Comparison of ENCODE assay signal across 1 cellular context in the genomic region with DNA sequence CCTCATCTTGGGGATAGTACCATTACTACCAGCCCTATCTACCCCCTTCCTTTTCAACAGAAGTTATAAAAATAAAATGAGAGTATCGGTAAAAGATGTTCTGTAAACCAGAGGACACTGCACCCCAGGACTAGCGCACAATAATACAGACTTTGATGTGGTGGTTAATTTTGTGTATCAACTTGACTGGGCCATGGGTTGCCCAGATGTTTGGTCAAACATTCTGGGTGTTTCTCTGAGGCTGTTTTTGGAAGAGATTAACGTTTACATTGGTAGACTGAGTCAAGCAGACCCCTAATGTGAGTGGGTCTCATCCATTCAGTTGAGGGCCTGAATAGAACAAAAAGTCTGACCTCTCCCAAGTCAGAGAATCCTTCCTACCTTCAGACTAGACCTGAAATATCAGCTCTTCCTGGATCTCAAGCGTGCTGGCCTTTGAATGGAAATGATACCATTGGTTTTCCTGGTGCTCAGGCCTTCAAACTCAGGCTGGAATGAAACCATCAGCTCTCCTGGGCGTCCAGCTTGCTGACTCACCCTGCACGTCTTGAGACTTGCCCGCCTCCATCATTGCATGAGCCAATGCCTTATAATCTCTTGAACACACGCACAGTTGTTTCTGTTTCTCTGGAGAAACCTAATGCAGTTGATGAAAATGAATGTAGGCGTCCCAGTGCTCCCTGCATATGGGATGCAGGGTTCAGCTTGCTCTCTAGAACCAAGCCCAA.
TF ChIP-seq lines count a peak whose summit lies in the region.

No MANE protein-coding gene starts in this region.

TF ChIP-seq in K562, 482 proteins besides CTCF, POLR2A, EP300 and RAD21 (continued from another document):
- TF ChIP-seq, protein P1, sequence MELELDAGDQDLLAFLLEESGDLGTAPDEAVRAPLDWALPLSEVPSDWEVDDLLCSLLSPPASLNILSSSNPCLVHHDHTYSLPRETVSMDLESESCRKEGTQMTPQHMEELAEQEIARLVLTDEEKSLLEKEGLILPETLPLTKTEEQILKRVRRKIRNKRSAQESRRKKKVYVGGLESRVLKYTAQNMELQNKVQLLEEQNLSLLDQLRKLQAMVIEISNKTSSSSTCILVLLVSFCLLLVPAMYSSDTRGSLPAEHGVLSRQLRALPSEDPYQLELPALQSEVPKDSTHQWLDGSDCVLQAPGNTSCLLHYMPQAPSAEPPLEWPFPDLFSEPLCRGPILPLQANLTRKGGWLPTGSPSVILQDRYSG (tag; conservative IDR thresholded peaks at IDR 0.05; ENCODE audit: low read depth), result 0 out of 2 replicates have a peak, but pooled peaks have one; percentile 39
- TF ChIP-seq, protein P2, sequence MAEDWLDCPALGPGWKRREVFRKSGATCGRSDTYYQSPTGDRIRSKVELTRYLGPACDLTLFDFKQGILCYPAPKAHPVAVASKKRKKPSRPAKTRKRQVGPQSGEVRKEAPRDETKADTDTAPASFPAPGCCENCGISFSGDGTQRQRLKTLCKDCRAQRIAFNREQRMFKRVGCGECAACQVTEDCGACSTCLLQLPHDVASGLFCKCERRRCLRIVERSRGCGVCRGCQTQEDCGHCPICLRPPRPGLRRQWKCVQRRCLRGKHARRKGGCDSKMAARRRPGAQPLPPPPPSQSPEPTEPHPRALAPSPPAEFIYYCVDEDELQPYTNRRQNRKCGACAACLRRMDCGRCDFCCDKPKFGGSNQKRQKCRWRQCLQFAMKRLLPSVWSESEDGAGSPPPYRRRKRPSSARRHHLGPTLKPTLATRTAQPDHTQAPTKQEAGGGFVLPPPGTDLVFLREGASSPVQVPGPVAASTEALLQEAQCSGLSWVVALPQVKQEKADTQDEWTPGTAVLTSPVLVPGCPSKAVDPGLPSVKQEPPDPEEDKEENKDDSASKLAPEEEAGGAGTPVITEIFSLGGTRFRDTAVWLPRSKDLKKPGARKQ (CRISPR knock-in tag; IDR thresholded peaks at IDR 0.05), result no peak
- peak; percentile 93 for TF ChIP-seq C11orf30 (IDR thresholded peaks at IDR 0.05; ENCODE audit: low read depth)
- peak; percentile 60; the same call in 1 of the 2 replicates for TF ChIP-seq L3MBTL2 (IDR thresholded peaks at IDR 0.05)
- TF ChIP-seq PTTG1 (tag; IDR thresholded peaks at IDR 0.05; ENCODE audit: low read depth), result no peak
- TF ChIP-seq TEAD4 (IDR thresholded peaks at IDR 0.05; ENCODE audit: low read length), result 0 out of 2 replicates have a peak, but pooled peaks have one; percentile 22
- TF ChIP-seq TEAD4 (CRISPR knock-in tag; IDR thresholded peaks at IDR 0.05; ENCODE audit: borderline replicate concordance), result no peak
- peak; percentile 56 for TF ChIP-seq ZFX (CRISPR knock-in tag; IDR thresholded peaks at IDR 0.05)
- TF ChIP-seq MAFK (IDR thresholded peaks at IDR 0.05; ENCODE audit: low read length), result peak; percentile 79
- peak; percentile 88 for TF ChIP-seq JUND (IDR thresholded peaks at IDR 0.05; ENCODE audit: borderline replicate concordance, low read depth, low read length)
- peak; percentile 82; the same call in 1 of the 3 replicates for TF ChIP-seq JUND (tag; IDR thresholded peaks at IDR 0.05; ENCODE audit: borderline replicate concordance, low read depth, low read length)
- TF ChIP-seq ARID1B (IDR thresholded peaks at IDR 0.05), result peak; percentile 51
- 0 out of 2 replicates have a peak, but pooled peaks have one; percentile 49 for TF ChIP-seq NFRKB (IDR thresholded peaks at IDR 0.05; ENCODE audit: low read depth)
- 0 out of 2 replicates have a peak, but pooled peaks have one; percentile 44 for TF ChIP-seq BACH1 (tag; IDR thresholded peaks at IDR 0.05)
- peak; percentile 66 for TF ChIP-seq FOSL1 (tag; conservative IDR thresholded peaks at IDR 0.05)
- TF ChIP-seq ZNF316 (IDR thresholded peaks at IDR 0.05), result peak; percentile 89
- TF ChIP-seq NR3C1 (CRISPR knock-in tag; IDR thresholded peaks at IDR 0.05), result no peak
- TF ChIP-seq JUN (IDR thresholded peaks at IDR 0.05; ENCODE audit: borderline replicate concordance, low read depth, low read length), result peak; percentile 41; the same call in 1 of the 2 replicates
- TF ChIP-seq JUN (CRISPR knock-in tag; IDR thresholded peaks at IDR 0.05; ENCODE audit: borderline replicate concordance), result no peak
- peak; percentile 31; the same call in 1 of the 2 replicates for TF ChIP-seq SMARCE1 (IDR thresholded peaks at IDR 0.05)
- TF ChIP-seq, protein P3, sequence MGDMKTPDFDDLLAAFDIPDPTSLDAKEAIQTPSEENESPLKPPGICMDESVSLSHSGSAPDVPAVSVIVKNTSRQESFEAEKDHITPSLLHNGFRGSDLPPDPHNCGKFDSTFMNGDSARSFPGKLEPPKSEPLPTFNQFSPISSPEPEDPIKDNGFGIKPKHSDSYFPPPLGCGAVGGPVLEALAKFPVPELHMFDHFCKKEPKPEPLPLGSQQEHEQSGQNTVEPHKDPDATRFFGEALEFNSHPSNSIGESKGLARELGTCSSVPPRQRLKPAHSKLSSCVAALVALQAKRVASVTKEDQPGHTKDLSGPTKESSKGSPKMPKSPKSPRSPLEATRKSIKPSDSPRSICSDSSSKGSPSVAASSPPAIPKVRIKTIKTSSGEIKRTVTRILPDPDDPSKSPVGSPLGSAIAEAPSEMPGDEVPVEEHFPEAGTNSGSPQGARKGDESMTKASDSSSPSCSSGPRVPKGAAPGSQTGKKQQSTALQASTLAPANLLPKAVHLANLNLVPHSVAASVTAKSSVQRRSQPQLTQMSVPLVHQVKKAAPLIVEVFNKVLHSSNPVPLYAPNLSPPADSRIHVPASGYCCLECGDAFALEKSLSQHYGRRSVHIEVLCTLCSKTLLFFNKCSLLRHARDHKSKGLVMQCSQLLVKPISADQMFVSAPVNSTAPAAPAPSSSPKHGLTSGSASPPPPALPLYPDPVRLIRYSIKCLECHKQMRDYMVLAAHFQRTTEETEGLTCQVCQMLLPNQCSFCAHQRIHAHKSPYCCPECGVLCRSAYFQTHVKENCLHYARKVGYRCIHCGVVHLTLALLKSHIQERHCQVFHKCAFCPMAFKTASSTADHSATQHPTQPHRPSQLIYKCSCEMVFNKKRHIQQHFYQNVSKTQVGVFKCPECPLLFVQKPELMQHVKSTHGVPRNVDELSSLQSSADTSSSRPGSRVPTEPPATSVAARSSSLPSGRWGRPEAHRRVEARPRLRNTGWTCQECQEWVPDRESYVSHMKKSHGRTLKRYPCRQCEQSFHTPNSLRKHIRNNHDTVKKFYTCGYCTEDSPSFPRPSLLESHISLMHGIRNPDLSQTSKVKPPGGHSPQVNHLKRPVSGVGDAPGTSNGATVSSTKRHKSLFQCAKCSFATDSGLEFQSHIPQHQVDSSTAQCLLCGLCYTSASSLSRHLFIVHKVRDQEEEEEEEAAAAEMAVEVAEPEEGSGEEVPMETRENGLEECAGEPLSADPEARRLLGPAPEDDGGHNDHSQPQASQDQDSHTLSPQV (IDR thresholded peaks at IDR 0.05), result peak; percentile 89
- TF ChIP-seq EHMT2 (IDR thresholded peaks at IDR 0.05), result 0 out of 2 replicates have a peak, but pooled peaks have one; percentile 68
- TF ChIP-seq SMAD4 (CRISPR knock-in tag; conservative IDR thresholded peaks at IDR 0.05), result 0 out of 2 replicates have a peak, but pooled peaks have one; percentile 36
- no peak; the same call in 1 of the 2 replicates for TF ChIP-seq TAL1 (IDR thresholded peaks at IDR 0.05)
- TF ChIP-seq, protein P4, sequence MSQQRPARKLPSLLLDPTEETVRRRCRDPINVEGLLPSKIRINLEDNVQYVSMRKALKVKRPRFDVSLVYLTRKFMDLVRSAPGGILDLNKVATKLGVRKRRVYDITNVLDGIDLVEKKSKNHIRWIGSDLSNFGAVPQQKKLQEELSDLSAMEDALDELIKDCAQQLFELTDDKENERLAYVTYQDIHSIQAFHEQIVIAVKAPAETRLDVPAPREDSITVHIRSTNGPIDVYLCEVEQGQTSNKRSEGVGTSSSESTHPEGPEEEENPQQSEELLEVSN (IDR thresholded peaks at IDR 0.05; ENCODE audit: borderline replicate concordance in 1 of 2, extremely low read depth in 1 of 2, insufficient read depth in 1 of 2, insufficient read length in 1 of 2, low read depth in 1 of 2, low read length in 1 of 2, poor library complexity in 1 of 2, severe bottlenecking in 1 of 2), result peak in 1 of 2 experiments; percentile 20
- TF ChIP-seq MEIS2 (IDR thresholded peaks at IDR 0.05; ENCODE audit: partially characterized antibody), result no peak
- TF ChIP-seq, protein P5, sequence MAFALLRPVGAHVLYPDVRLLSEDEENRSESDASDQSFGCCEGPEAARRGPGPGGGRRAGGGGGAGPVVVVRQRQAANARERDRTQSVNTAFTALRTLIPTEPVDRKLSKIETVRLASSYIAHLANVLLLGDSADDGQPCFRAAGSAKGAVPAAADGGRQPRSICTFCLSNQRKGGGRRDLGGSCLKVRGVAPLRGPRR (CRISPR knock-in tag; IDR thresholded peaks at IDR 0.05), result no peak
- 0 out of 4 replicates have a peak, but pooled peaks of 1 of the 2 experiments have one; percentile 50 for TF ChIP-seq FOXK2 (conservative IDR thresholded peaks at IDR 0.05 in 1 of 2, IDR thresholded peaks at IDR 0.05 in 1 of 2; ENCODE audit: low read depth in 2 of 2)
- peak; percentile 53; the same call in 1 of the 2 replicates for TF ChIP-seq ZNF766 (CRISPR knock-in tag; conservative IDR thresholded peaks at IDR 0.05)
- peak; percentile 80 for TF ChIP-seq MAFG (tag; conservative IDR thresholded peaks at IDR 0.05)
- TF ChIP-seq ZKSCAN3 (CRISPR knock-in tag; IDR thresholded peaks at IDR 0.05), result no peak
- peak; percentile 35; the same call in 1 of the 2 replicates for TF ChIP-seq LEF1 (IDR thresholded peaks at IDR 0.05)
- TF ChIP-seq MTF1 (CRISPR knock-in tag; IDR thresholded peaks at IDR 0.05; ENCODE audit: borderline replicate concordance), result no peak
- peak; percentile 80 for TF ChIP-seq MAFF (IDR thresholded peaks at IDR 0.05; ENCODE audit: low read length)
- peak in 1 of 2 experiments; percentile 70; a peak in 1 of 4 replicates for TF ChIP-seq RCOR1 (IDR thresholded peaks at IDR 0.05; ENCODE audit: borderline replicate concordance in 1 of 2, low read depth in 2 of 2, low read length in 2 of 2)
- no peak for TF ChIP-seq ZNF212 (CRISPR knock-in tag; IDR thresholded peaks at IDR 0.05)
- no peak for TF ChIP-seq ATF1 (CRISPR knock-in tag; IDR thresholded peaks at IDR 0.05)
- TF ChIP-seq ATF1 (tag; IDR thresholded peaks at IDR 0.05), result peak; percentile 32; the same call in 1 of the 2 replicates
- TF ChIP-seq, protein P6, sequence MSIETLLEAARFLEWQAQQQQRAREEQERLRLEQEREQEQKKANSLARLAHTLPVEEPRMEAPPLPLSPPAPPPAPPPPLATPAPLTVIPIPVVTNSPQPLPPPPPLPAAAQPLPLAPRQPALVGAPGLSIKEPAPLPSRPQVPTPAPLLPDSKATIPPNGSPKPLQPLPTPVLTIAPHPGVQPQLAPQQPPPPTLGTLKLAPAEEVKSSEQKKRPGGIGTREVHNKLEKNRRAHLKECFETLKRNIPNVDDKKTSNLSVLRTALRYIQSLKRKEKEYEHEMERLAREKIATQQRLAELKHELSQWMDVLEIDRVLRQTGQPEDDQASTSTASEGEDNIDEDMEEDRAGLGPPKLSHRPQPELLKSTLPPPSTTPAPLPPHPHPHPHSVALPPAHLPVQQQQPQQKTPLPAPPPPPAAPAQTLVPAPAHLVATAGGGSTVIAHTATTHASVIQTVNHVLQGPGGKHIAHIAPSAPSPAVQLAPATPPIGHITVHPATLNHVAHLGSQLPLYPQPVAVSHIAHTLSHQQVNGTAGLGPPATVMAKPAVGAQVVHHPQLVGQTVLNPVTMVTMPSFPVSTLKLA (conservative IDR thresholded peaks at IDR 0.05), result 0 out of 4 replicates have a peak, but pooled peaks of 1 of the 2 experiments have one; percentile 20
- peak; percentile 48 for TF ChIP-seq CXXC5 (CRISPR knock-in tag; IDR thresholded peaks at IDR 0.05)
- TF ChIP-seq ZNF644 (tag; IDR thresholded peaks at IDR 0.05; ENCODE audit: low read depth), result 0 out of 2 replicates have a peak, but pooled peaks have one; percentile 54
- peak; percentile 46 to 63 for TF ChIP-seq NRF1 (conservative IDR thresholded peaks at IDR 0.05 in 1 of 2, IDR thresholded peaks at IDR 0.05 in 1 of 2)
- no peak for TF ChIP-seq ZNF507 (tag; conservative IDR thresholded peaks at IDR 0.05)
